26 cellular contexts compared by ENCODE assay signal in genomic region chrX:16368696-16369095, GRCh38.
"Had no signal": no experiment of that assay in that cellular context is flagged by ENCODE, and none has a peak within 500 bp of the region (broad histone marks: within the 10 kb centered on the region; RNA-seq: fewer than 3 reads in every experiment).

No MANE protein-coding gene starts in this region.

- ATAC-seq: activated CD8-positive, alpha-beta memory T cell treated with anti-CD3 and anti-CD28 coated beads, Interleukin-2, amount 10 ng/mL, durations not matched to agents 7 days and 5 days; activated CD8-positive, alpha-beta T cell treated with anti-CD3 and anti-CD28 coated beads for 36 hours; activated naive CD8-positive, alpha-beta T cell treated with anti-CD3 and anti-CD28 coated beads, Interleukin-2, amount 50 U/mL, for 24 hours; left colon; naive thymus-derived CD4-positive, alpha-beta T cell; pancreas; stimulated activated memory B cell treated with anti-CD40 and anti-IgM and Interleukin-4, amounts not matched to agents 10 μg/mL and 1 μg/mL and 100 μg/mL, for 72 hours; stimulated activated naive CD8-positive, alpha-beta T cell treated with anti-CD3 and anti-CD28 coated beads, Interleukin-15, amount 100 ng/mL, for 72 hours; WTC11 had no signal

- H3K27ac ChIP-seq: esophagus muscularis mucosa, hepatocyte, pancreas, prostate gland, sigmoid colon, upper lobe of left lung, vagina had no signal

- H3K9me3 ChIP-seq: esophagus muscularis mucosa, pancreas, prostate gland, sigmoid colon, upper lobe of left lung, vagina had no signal

- H3K4me2 ChIP-seq: hepatocyte had no signal

- DNase-seq: activated CD4-positive, alpha-beta T cell treated with anti-CD3 and anti-CD28 coated beads, Interleukin-2, amount 50 U/mL, for 1 hour; activated CD8-positive, alpha-beta memory T cell treated with anti-CD3 and anti-CD28 coated beads, Interleukin-2, amount 10 ng/mL, durations not matched to agents 7 days and 5 days; activated CD8-positive, alpha-beta T cell treated with anti-CD3 and anti-CD28 coated beads for 36 hours; activated naive CD8-positive, alpha-beta T cell treated with anti-CD3 and anti-CD28 coated beads, Interleukin-2, amount 50 U/mL, for 24 hours; activated T-cell treated with anti-CD3 and anti-CD28 coated beads, Interleukin-2, amount 50 U/mL, for 48 hours; central memory CD4-positive, alpha-beta T cell; glutamatergic neuron; left colon; naive thymus-derived CD4-positive, alpha-beta T cell; nucleus accumbens; pancreas; sigmoid colon; stimulated activated CD4-positive, alpha-beta T cell treated with anti-CD3 and anti-CD28 coated beads, Interleukin-1b, Interleukin-23, amount 100 ng/mL, for 48 hours; stimulated activated CD4-positive, alpha-beta T cell treated with anti-CD3 and anti-CD28 coated beads, Interleukin-4, amount 100 ng/mL, for 4 hours; stimulated activated CD8-positive, alpha-beta memory T cell treated with anti-CD3 and anti-CD28 coated beads, Interleukin-4, amount 100 ng/mL, for 48 hours; stimulated activated naive CD8-positive, alpha-beta T cell treated with anti-CD3 and anti-CD28 coated beads, Interleukin-15, amount 100 ng/mL, for 72 hours; substantia nigra; T-helper 2 cell; upper lobe of left lung had no signal

- H3K36me3 ChIP-seq: esophagus muscularis mucosa, pancreas, prostate gland, sigmoid colon, upper lobe of left lung, vagina had no signal

- H3K4me3 ChIP-seq: esophagus muscularis mucosa, hepatocyte, pancreas, prostate gland, sigmoid colon, smooth muscle cell, upper lobe of left lung, vagina had no signal

- H2AFZ ChIP-seq: hepatocyte had no signal

- H3K27me3 ChIP-seq: esophagus muscularis mucosa, hepatocyte, pancreas, sigmoid colon, upper lobe of left lung, vagina had no signal

- H3K4me1 ChIP-seq: esophagus muscularis mucosa, pancreas, prostate gland, sigmoid colon, upper lobe of left lung, vagina had no signal

- H3K79me2 ChIP-seq: hepatocyte had no signal
